In genomic region chr3:172750368-172751187, GRCh38 we compare ENCODE assay signal across 8 cellular contexts. TPM values are rescaled to one million over a fixed set of nuclear protein-coding genes. Genes with fewer than 3 reads are reported as not detected.
DNase-seq lines count a peak whose midpoint lies in the region; ATAC-seq, FAIRE-seq and TF ChIP-seq lines count a peak whose summit lies in the region.

ECT2 (plus strand) TSS chr3:172750726; CDS start chr3:172754531, 3,805 bp downstream.

- TF ChIP-seq POLR2A in esophagus muscularis mucosa (IDR thresholded peaks at IDR 0.05; ENCODE audit: low read depth): no peak

- intact Hi-C loops in esophagus muscularis mucosa (cut with DNase I): no loop called here

- H3K27ac Mint-ChIP-seq in activated T-cell treated with anti-CD3 and anti-CD28 coated beads, Interleukin-2, amount 50 U/mL, for 72 hours: peak within 1 kb of the TSS; percentile 93

- no peaks in the 10 kb centered on the region for H3K9me3 Mint-ChIP-seq in activated T-cell treated with anti-CD3 and anti-CD28 coated beads, Interleukin-2, amount 50 U/mL, for 72 hours

- H3K9me3 ChIP-seq in DOHH2 (ENCODE audit: control insufficient read depth, insufficient read depth, low read length) (no peaks in the 10 kb centered on the region), Karpas-422 (ENCODE audit: low read length) (no peaks in the 10 kb centered on the region), esophagus muscularis mucosa (no peaks in the 10 kb centered on the region), muscle layer of duodenum (ENCODE audit: control insufficient read depth in 1 of 2, low read length in 2 of 2) (no peaks in the 10 kb centered on the region)

- H3K4me1 ChIP-seq in DOHH2 (ENCODE audit: control insufficient read depth, low read length) (peaks cover 24% of the 10 kb centered on the region), Karpas-422 (ENCODE audit: low read length) (peaks cover 20% of the 10 kb centered on the region), esophagus muscularis mucosa (peaks cover 0 to 24% (median 20%) of the 10 kb centered on the region in 4 donors), muscle layer of duodenum (ENCODE audit: control insufficient read depth in 1 of 2, insufficient read depth in 2 of 2, low read length in 2 of 2) (no peaks in the 10 kb centered on the region)

- H3K4me3 ChIP-seq in DOHH2 (ENCODE audit: low read length) (peak within 1 kb of the TSS; percentile 95), Karpas-422 (ENCODE audit: low read length) (peak within 1 kb of the TSS; percentile 95), esophagus muscularis mucosa (peak within 1 kb of the TSS; percentile 70 to 88 (median 82)), muscle layer of duodenum (ENCODE audit: low read depth in 1 of 2, low read length in 2 of 2) (peak within 1 kb of the TSS; percentile 83 to 94)

- peak within 1 kb of the TSS; percentile 92 to 97 for H3K4me3 Mint-ChIP-seq in activated T-cell treated with anti-CD3 and anti-CD28 coated beads, Interleukin-2, amount 50 U/mL, for 72 hours

- peak; percentile 99 for DNase-seq in Karpas-422
- DNase-seq in RCC 7860 (ENCODE audit: low spot score): peak; percentile 100
- DNase-seq in activated T-cell treated with anti-CD3 and anti-CD28 coated beads, Interleukin-2, amount 50 U/mL, for 72 hours: peak; percentile 95 to 98
- peak; percentile 100 for DNase-seq in esophagus muscularis mucosa (ENCODE audit: extremely low spot score)
- peak; percentile 94 to 97 for DNase-seq in stimulated activated CD8-positive, alpha-beta memory T cell treated with anti-CD3 and anti-CD28 coated beads, Interleukin-7, amount 100 ng/mL, for 4 hours (ENCODE audit: low read depth in 2 of 2)

- peak within 1 kb of the TSS; percentile 82 for H2AFZ ChIP-seq in Karpas-422 (ENCODE audit: low read length)

- ATAC-seq in GM21825 (IDR thresholded peaks at IDR 0.05; ENCODE audit: unreplicated experiment): peak; percentile 98
- peak; percentile 99 to 100 for ATAC-seq in activated T-cell treated with anti-CD3 and anti-CD28 coated beads, Interleukin-2, amount 50 U/mL, for 72 hours (replicated peaks in 1 of 2)

- H3K27me3 ChIP-seq in DOHH2 (ENCODE audit: control insufficient read depth, low read length) (0 out of 2 replicates have a peak, but pooled peaks cover 1% of the 10 kb centered on the region), Karpas-422 (ENCODE audit: low read length) (no peaks in the 10 kb centered on the region), esophagus muscularis mucosa (no peaks in the 10 kb centered on the region), muscle layer of duodenum (ENCODE audit: low read depth, low read length) (no peaks in the 10 kb centered on the region)

- H3K9me2 ChIP-seq in DOHH2 (replicated peaks; ENCODE audit: control insufficient read depth, low read length) (no peaks in the 10 kb centered on the region), Karpas-422 (replicated peaks; ENCODE audit: insufficient read depth, low read length) (no peaks in the 10 kb centered on the region)

- H3F3A ChIP-seq in DOHH2 (ENCODE audit: control insufficient read depth, insufficient read depth): no peaks in the 10 kb centered on the region

- H3K27me3 Mint-ChIP-seq in activated T-cell treated with anti-CD3 and anti-CD28 coated beads, Interleukin-2, amount 50 U/mL, for 72 hours (ENCODE audit: low read depth): no peaks in the 10 kb centered on the region

- no peaks in the 10 kb centered on the region for H4K20me1 ChIP-seq in DOHH2 (ENCODE audit: control insufficient read depth, insufficient read depth, low read depth, low read length)
- H4K20me1 ChIP-seq in Karpas-422 (ENCODE audit: insufficient read depth, low read depth, low read length): no peaks in the 10 kb centered on the region

- TF ChIP-seq CTCF in DOHH2 (IDR thresholded peaks at IDR 0.05; ENCODE audit: low read depth, low read length, poor library complexity, severe bottlenecking) (peak; percentile 65), esophagus muscularis mucosa (IDR thresholded peaks at IDR 0.05) (peak; percentile 53 to 83 (median 75))

- peaks cover 7 to 22% of the 10 kb centered on the region in 2 donors for H3K36me3 Mint-ChIP-seq in activated T-cell treated with anti-CD3 and anti-CD28 coated beads, Interleukin-2, amount 50 U/mL, for 72 hours (ENCODE audit: insufficient read depth in 2 of 2)

- H3K36me3 ChIP-seq in DOHH2 (ENCODE audit: control insufficient read depth, low read length) (peaks cover 42% of the 10 kb centered on the region), Karpas-422 (ENCODE audit: insufficient read depth, low read length) (peaks cover 16% of the 10 kb centered on the region; the same call in 1 of the 2 replicates), esophagus muscularis mucosa (no peaks in the 10 kb centered on the region), muscle layer of duodenum (ENCODE audit: control insufficient read depth in 1 of 2, insufficient read depth in 2 of 2, low read length in 2 of 2) (no peaks in the 10 kb centered on the region)

- peak; percentile 29 for TF ChIP-seq EP300 in esophagus muscularis mucosa (IDR thresholded peaks at IDR 0.05)

- H3K79me2 ChIP-seq in DOHH2 (ENCODE audit: control insufficient read depth, low read length): peaks cover 49% of the 10 kb centered on the region
- peaks cover 49% of the 10 kb centered on the region for H3K79me2 ChIP-seq in Karpas-422 (ENCODE audit: low read length)

- H3K27ac ChIP-seq in DOHH2 (ENCODE audit: low read depth, low read length) (peak within 1 kb of the TSS; percentile 77), Karpas-422 (ENCODE audit: low read length) (peak within 1 kb of the TSS; percentile 69), esophagus muscularis mucosa (replicated peaks in 1 of 4) (peak within 1 kb of the TSS; percentile 78 to 84 (median 82)), muscle layer of duodenum (ENCODE audit: low read length) (peak within 1 kb of the TSS; percentile 92)

- peak within 1 kb of the TSS; percentile 87 for H3K9ac ChIP-seq in Karpas-422 (ENCODE audit: low read length)

- H3K4me2 ChIP-seq in DOHH2 (ENCODE audit: low read length): peak within 1 kb of the TSS; percentile 76
- peak within 1 kb of the TSS; percentile 95 for H3K4me2 ChIP-seq in Karpas-422 (ENCODE audit: low read depth, low read length, poor library complexity, severe bottlenecking)

- peaks cover 26% of the 10 kb centered on the region for H3K4me1 Mint-ChIP-seq in activated T-cell treated with anti-CD3 and anti-CD28 coated beads, Interleukin-2, amount 50 U/mL, for 72 hours (ENCODE audit: low read depth)

- peak; percentile 96 for FAIRE-seq in RCC 7860 (lab: Jason Lieb, UNC)

- 1% methylated on average over 35 of the region's 50 CpGs for WGBS in esophagus muscularis mucosa

RNA-seq across cellular contexts. Expression of gene ECT2, which starts in this region (rescaled TPM):
- 15.4 and 25.6 TPM in 2 replicates for total RNA-seq in Karpas-422 (2014; rRNA removed; shearing (Covaris generic); ENCODE audit: low replicate concordance)
- 10 to 100 TPM; 46.3 to 58.6 TPM for total RNA-seq in activated T-cell treated with anti-CD3 and anti-CD28 coated beads, Interleukin-2, amount 50 U/mL, for 72 hours
- total RNA-seq in esophagus muscularis mucosa: 1 to 10 TPM; 7.3 to 8.7 (median 7.9) TPM

Comparison
In these comparisons a context has a peak if more than half of its experiments do, and no peak if none do; other contexts are left out.
1. Peak in every context shown above with its lines: DNase-seq, ATAC-seq, H3K4me3 ChIP-seq and H3K27ac ChIP-seq.